In the genomic region with DNA sequence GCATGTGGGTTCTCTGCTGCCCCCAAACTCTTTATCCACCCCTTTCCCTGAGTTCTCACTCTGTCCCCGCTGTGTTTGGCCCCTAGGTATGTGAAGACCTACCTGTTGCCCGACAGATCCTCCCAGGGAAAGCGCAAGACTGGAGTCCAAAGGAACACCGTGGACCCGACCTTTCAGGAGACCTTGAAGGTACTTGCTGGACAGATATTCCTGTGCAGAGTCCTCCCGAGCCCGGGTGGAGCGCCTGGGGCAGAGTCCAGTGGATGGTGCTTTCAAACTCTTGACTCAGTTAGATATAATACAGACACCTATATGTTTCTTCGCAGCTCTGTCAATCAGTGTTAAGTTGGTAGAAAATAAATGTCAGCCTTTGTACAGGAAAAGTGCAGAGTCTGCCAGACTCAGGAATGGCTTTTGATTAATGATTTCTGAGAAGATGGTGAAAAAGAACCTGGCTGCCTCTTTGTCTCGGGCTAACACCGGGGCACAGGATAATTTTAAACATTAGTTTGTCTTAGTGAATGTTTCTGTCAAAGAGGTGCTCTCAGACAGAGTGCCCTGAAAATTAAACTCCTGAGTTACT, we compare ENCODE assay signal across 17 cellular contexts.
DNase-seq lines count a peak whose midpoint lies in the region; ATAC-seq and TF ChIP-seq lines count a peak whose summit lies in the region.
"Had no signal": no experiment of that assay in that cellular context is flagged by ENCODE, and none has a peak within 500 bp of the region (broad histone marks: within the 10 kb centered on the region; RNA-seq: fewer than 3 reads in every experiment).

No MANE protein-coding gene starts in this region.

- BruUV-seq in A673 (replicated peaks; lab: Mats Ljungman, UMichigan), result no TSS peak
- BruUV-seq in HCT116 (replicated peaks; lab: Mats Ljungman, UMichigan), result no TSS peak

- H3K9ac ChIP-seq in HCT116 (ENCODE audit: low read length), result peak overlapping the region; percentile 12
- H3K9ac ChIP-seq in endodermal cell (ENCODE audit: extremely low read depth, low read length, poor library complexity, severe bottlenecking), result no peak overlapping the region

- H3K36me3 Mint-ChIP-seq in endodermal cell (ENCODE audit: low read depth) (no peaks in the 10 kb centered on the region), mesothelial cell of epicardium (no peaks in the 10 kb centered on the region), endothelial cell (ENCODE audit: low read depth, unreplicated experiment) (no peaks in the 10 kb centered on the region)

- POLR2A ChIA-PET in A673 (lab: Charles Lee; ENCODE audit: low non-redundant PET) (no interaction called here), HCT116 (lab: Charles Lee) (no interaction called here)

- H3K9me3 Mint-ChIP-seq in endodermal cell, result no peaks in the 10 kb centered on the region
- no peaks in the 10 kb centered on the region for H3K9me3 Mint-ChIP-seq in mesothelial cell of epicardium
- H3K9me3 Mint-ChIP-seq in endothelial cell (ENCODE audit: unreplicated experiment), result no peaks in the 10 kb centered on the region
- H3K9me3 Mint-ChIP-seq: central memory CD8-positive, alpha-beta T cell; neural crest cell; stimulated activated memory B cell treated with anti-CD40 and anti-IgM and Interleukin-4, amounts not matched to agents 10 μg/mL and 1 μg/mL and 100 μg/mL, for 72 hours had no signal

- H4K20me1 ChIP-seq in HCT116 (ENCODE audit: insufficient read depth), result no peaks in the 10 kb centered on the region

- TF ChIP-seq RAD21 in HCT116 (IDR thresholded peaks at IDR 0.05; ENCODE audit: low read depth), result no peak

- H3K4me3 ChIP-seq in A673 (ENCODE audit: low read depth, low read length, poor library complexity, severe bottlenecking) (no peak overlapping the region), HCT116 (replicated peaks in 1 of 2; ENCODE audit: low read depth in 1 of 2, low read length in 2 of 2) (no peak overlapping the region), endodermal cell (ENCODE audit: low read length) (no peak overlapping the region)
- H3K4me3 ChIP-seq: thoracic aorta had no signal

- WGBS in endodermal cell (ENCODE audit: insufficient coverage in 1 of 2, insufficient read length in 1 of 2), 2 experiments, result 88 to 92% methylated on average over 9 to 11 of the region's 11 CpGs

- H2AFZ ChIP-seq in HCT116 (ENCODE audit: low read depth, low read length, poor library complexity, severe bottlenecking), result no peak overlapping the region

- DNase-seq in A673 (ENCODE audit: low spot score) (no peak), HCT116 (ENCODE audit: low read depth, low spot score) (no peak), endodermal cell (no peak), mesothelial cell of epicardium (ENCODE audit: low spot score in 2 of 2, unreplicated experiment in 2 of 2) (no peak), endothelial cell (ENCODE audit: low spot score) (no peak), NCI-H1436 treated with DMSO at 0.1 percent for 48 hours (lab: John Stamatoyannopoulos, UW) (no peak), nucleus accumbens (lab: John Stamatoyannopoulos, UW) (no peak), NAMALWA (ENCODE audit: low spot score) (no peak)
- DNase-seq: activated CD4-positive, alpha-beta T cell treated with anti-CD3 and anti-CD28 coated beads, Interleukin-2, amount 50 U/mL, for 1 hour; activated naive CD4-positive, alpha-beta T cell; amniotic stem cell; DND-41; effector CD8-positive, alpha-beta T cell had no signal

- H3K27ac Mint-ChIP-seq in endodermal cell, result no peak overlapping the region
- H3K27ac Mint-ChIP-seq in mesothelial cell of epicardium, result peak overlapping the region; percentile 72
- no peak overlapping the region for H3K27ac Mint-ChIP-seq in endothelial cell (ENCODE audit: unreplicated experiment)
- H3K27ac Mint-ChIP-seq: stimulated activated memory B cell treated with anti-CD40 and anti-IgM and Interleukin-4, amounts not matched to agents 10 μg/mL and 1 μg/mL and 100 μg/mL, for 72 hours had no signal

- H3K9me3 ChIP-seq in A673 (ENCODE audit: low read depth, low read length, poor library complexity, severe bottlenecking) (no peaks in the 10 kb centered on the region), HCT116 (ENCODE audit: control insufficient read depth in 1 of 2, insufficient read depth in 1 of 2, low read depth in 1 of 2, low read length in 2 of 2) (no peaks in the 10 kb centered on the region), endodermal cell (ENCODE audit: control insufficient read depth, low read length) (no peaks in the 10 kb centered on the region)
- H3K9me3 ChIP-seq: thoracic aorta had no signal

- TF ChIP-seq POLR2A in HCT116 (IDR thresholded peaks at IDR 0.05; ENCODE audit: borderline replicate concordance, extremely low read depth, insufficient read depth, insufficient read length), result no peak

- intact Hi-C loops in A673 (cut with micrococcal nuclease; ENCODE audit: unreplicated experiment), result no loop called here
- intact Hi-C loops in HCT116 (cut with micrococcal nuclease), result no loop called here

- TF ChIP-seq CTCF in A673 (conservative IDR thresholded peaks at IDR 0.05; ENCODE audit: low read depth, low read length), result no peak
- TF ChIP-seq CTCF in HCT116 (IDR thresholded peaks at IDR 0.05 in 2 of 3, conservative IDR thresholded peaks at IDR 0.05 in 1 of 3; ENCODE audit: borderline replicate concordance in 1 of 3, insufficient read depth in 1 of 3, low read depth in 2 of 3, low read length in 2 of 3), result no peak
- no peak for TF ChIP-seq CTCF in endodermal cell (conservative IDR thresholded peaks at IDR 0.05)
- no peak for TF ChIP-seq CTCF in mesothelial cell of epicardium (IDR thresholded peaks at IDR 0.05; ENCODE audit: unreplicated experiment)
- TF ChIP-seq CTCF in endothelial cell (IDR thresholded peaks at IDR 0.05; ENCODE audit: unreplicated experiment), result no peak

- H3K4me1 Mint-ChIP-seq in endodermal cell (peaks cover 4% of the 10 kb centered on the region), mesothelial cell of epicardium (peaks cover 34% of the 10 kb centered on the region), endothelial cell (ENCODE audit: unreplicated experiment) (peaks cover 7% of the 10 kb centered on the region)
- H3K4me1 Mint-ChIP-seq: central memory CD8-positive, alpha-beta T cell had no signal

- peak overlapping the region; percentile 35 for H3K27ac ChIP-seq in A673 (ENCODE audit: low read depth, low read length, poor library complexity, severe bottlenecking)
- H3K27ac ChIP-seq in HCT116 (ENCODE audit: low read depth, low read length), result peak overlapping the region; percentile 26
- H3K27ac ChIP-seq in endodermal cell (ENCODE audit: low read depth, low read length), result peak overlapping the region; percentile 79
- H3K27ac ChIP-seq: thoracic aorta had no signal

- H3K36me3 ChIP-seq in A673 (ENCODE audit: insufficient read depth, low read length, poor library complexity, severe bottlenecking) (no peaks in the 10 kb centered on the region), HCT116 (ENCODE audit: control insufficient read depth in 1 of 2, insufficient read depth in 2 of 2, low read length in 2 of 2) (peaks cover 3 to 46% of the 10 kb centered on the region in 2 experiments; a peak in 3 of 4 replicates), endodermal cell (ENCODE audit: control insufficient read depth, insufficient read depth, low read length) (no peaks in the 10 kb centered on the region)
- H3K36me3 ChIP-seq: thoracic aorta had no signal

- H3K4me2 ChIP-seq in HCT116 (ENCODE audit: low read length), result no peak overlapping the region

- no peak overlapping the region for H3K4me3 Mint-ChIP-seq in endodermal cell
- H3K4me3 Mint-ChIP-seq in mesothelial cell of epicardium, result no peak overlapping the region
- no peak overlapping the region for H3K4me3 Mint-ChIP-seq in endothelial cell (ENCODE audit: unreplicated experiment)
- H3K4me3 Mint-ChIP-seq: central memory CD8-positive, alpha-beta T cell; neural crest cell; stimulated activated memory B cell treated with anti-CD40 and anti-IgM and Interleukin-4, amounts not matched to agents 10 μg/mL and 1 μg/mL and 100 μg/mL, for 72 hours had no signal

- H3K27me3 ChIP-seq in A673 (replicated peaks; ENCODE audit: insufficient read depth, low read depth, low read length, poor library complexity) (no peaks in the 10 kb centered on the region), HCT116 (ENCODE audit: insufficient read depth, low read length) (no peaks in the 10 kb centered on the region), endodermal cell (ENCODE audit: control insufficient read depth, insufficient read depth, low read length, poor library complexity, severe bottlenecking) (no peaks in the 10 kb centered on the region)

- H3K79me2 ChIP-seq in HCT116 (ENCODE audit: insufficient read depth, low read length), result peaks cover 16% of the 10 kb centered on the region; the same call in 1 of the 2 replicates

- peaks cover 1% of the 10 kb centered on the region for H3K27me3 Mint-ChIP-seq in endodermal cell (ENCODE audit: insufficient read depth)
- H3K27me3 Mint-ChIP-seq in mesothelial cell of epicardium (ENCODE audit: low read depth), result no peaks in the 10 kb centered on the region
- H3K27me3 Mint-ChIP-seq in endothelial cell (ENCODE audit: unreplicated experiment), result peaks cover 3% of the 10 kb centered on the region
- H3K27me3 Mint-ChIP-seq: central memory CD8-positive, alpha-beta T cell; stimulated activated memory B cell treated with anti-CD40 and anti-IgM and Interleukin-4, amounts not matched to agents 10 μg/mL and 1 μg/mL and 100 μg/mL, for 72 hours had no signal

- peaks cover 43% of the 10 kb centered on the region for H3K4me1 ChIP-seq in A673 (ENCODE audit: insufficient read depth, low read length, poor library complexity, severe bottlenecking)
- H3K4me1 ChIP-seq in HCT116 (ENCODE audit: control insufficient read depth in 1 of 2, insufficient read depth in 2 of 2, low read length in 2 of 2), result peaks cover 44 to 57% of the 10 kb centered on the region in 2 experiments
- H3K4me1 ChIP-seq in endodermal cell (ENCODE audit: control insufficient read depth, insufficient read depth, low read length), result no peaks in the 10 kb centered on the region

- no peak; the same call in 1 of the 2 replicates for ATAC-seq in HCT116

- RAD21 ChIA-PET in HCT116 (lab: Charles Lee; ENCODE audit: low non-redundant PET in 1 of 2, low total read pairs in 2 of 2, uncharacterized antibody in 2 of 2, unreplicated experiment in 2 of 2), result no interaction called here

- CTCF ChIA-PET in A673 (lab: Charles Lee) (no interaction called here), HCT116 (lab: Charles Lee) (no interaction called here)

- H3K9me2 ChIP-seq in HCT116 (ENCODE audit: insufficient read depth), result no peaks in the 10 kb centered on the region

TF ChIP-seq in HCT116, 20 proteins besides CTCF, POLR2A, EP300 and RAD21:
- TF ChIP-seq ZNF274 (IDR thresholded peaks at IDR 0.05; ENCODE audit: low read depth, low read length) (no peak), SIN3A (IDR thresholded peaks at IDR 0.05; ENCODE audit: low read depth) (no peak), SP1 (IDR thresholded peaks at IDR 0.05; ENCODE audit: low read depth) (no peak), EGR1 (IDR thresholded peaks at IDR 0.05; ENCODE audit: low read depth) (no peak), POLR2AphosphoS5 (IDR thresholded peaks at IDR 0.05; ENCODE audit: low read depth, low read length) (no peak), CBX3 (IDR thresholded peaks at IDR 0.05; ENCODE audit: low read depth) (no peak)
- TF ChIP-seq, protein P1, sequence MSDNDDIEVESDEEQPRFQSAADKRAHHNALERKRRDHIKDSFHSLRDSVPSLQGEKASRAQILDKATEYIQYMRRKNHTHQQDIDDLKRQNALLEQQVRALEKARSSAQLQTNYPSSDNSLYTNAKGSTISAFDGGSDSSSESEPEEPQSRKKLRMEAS (IDR thresholded peaks at IDR 0.05), result no peak
TF ChIP-seq in HCT116: peak in this region for 0.

Comparison
In these comparisons a context has a peak if more than half of its experiments do, and no peak if none do; other contexts are left out.
1. H3K27ac ChIP-seq: peak in every context shown above with its lines; median percentile 79 in endodermal cell; 35 in A673; 26 in HCT116.